ENCODE assay signal across 25 cellular contexts in the genomic region with DNA sequence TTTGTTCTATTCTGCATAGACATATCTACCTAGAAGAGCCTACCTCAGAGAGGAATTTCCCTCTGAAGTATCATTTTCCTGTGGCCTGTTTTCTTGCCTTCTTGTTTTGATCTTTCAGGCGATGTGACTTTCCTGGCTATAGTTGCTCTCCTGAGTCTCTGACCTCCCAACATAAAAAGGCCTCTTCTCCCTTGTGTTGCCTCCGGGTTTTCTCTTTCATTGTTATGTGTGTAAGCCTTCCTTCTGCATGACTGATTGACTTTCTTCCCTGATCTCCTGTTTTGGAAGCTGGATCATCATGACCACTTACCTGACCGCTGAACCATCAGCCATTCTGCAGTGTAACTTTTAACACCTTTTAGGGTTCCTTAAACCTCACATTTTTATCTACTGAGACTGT.
DNase-seq lines count a peak whose midpoint lies in the region; ATAC-seq, FAIRE-seq and TF ChIP-seq lines count a peak whose summit lies in the region.
"Had no signal": no experiment of that assay in that cellular context is flagged by ENCODE, and none has a peak within 500 bp of the region (broad histone marks: within the 10 kb centered on the region; RNA-seq: fewer than 3 reads in every experiment).

No MANE protein-coding gene starts in this region.

- no peak overlapping the region for H4K5ac ChIP-seq in H1 (ENCODE audit: insufficient read length, low read depth, low read length)

- DNase-seq in ELF-1 (ENCODE audit: low read depth, low spot score): peak; percentile 64
- DNase-seq in H1 (ENCODE audit: low read depth in 1 of 2, low spot score in 2 of 2): no peak
- DNase-seq in iPS-NIHi11 (ENCODE audit: low spot score): peak; percentile 4
- DNase-seq in neural progenitor cell (ENCODE audit: low spot score): peak; percentile 78
- DNase-seq in NCI-H1105 treated with DMSO at 0.1 percent for 48 hours (lab: John Stamatoyannopoulos, UW): no peak
- no peak for DNase-seq in omental fat pad (ENCODE audit: low spot score)
- DNase-seq in RKO (ENCODE audit: low spot score): no peak
- DNase-seq in left cardiac atrium: no peak
- DNase-seq: 8988T; CD4-positive, alpha-beta T cell; CD8-positive, alpha-beta memory T cell; DMS 273 treated with DMSO at 0.1 percent for 48 hours; DMS79; EL; GF-D8; GOT3; H9 had no signal

- no peak overlapping the region for H3K4me2 ChIP-seq in H1 (ENCODE audit: insufficient read depth in 1 of 2, low read depth in 2 of 2, low read length in 2 of 2)
- H3K4me2 ChIP-seq in neural progenitor cell: peak overlapping the region; percentile 64
- H3K4me2 ChIP-seq: A549; BLaER1 treated with 17β-estradiol and CSF1 and Interleukin-3, amounts not matched to agents 10 nM and 100 nM had no signal

- TF ChIP-seq POLR2A in H1 (IDR thresholded peaks at IDR 0.05; ENCODE audit: control extremely low read depth in 1 of 2, low read depth in 2 of 2, low read length in 2 of 2): no peak

- peak; percentile 79 for FAIRE-seq in H1 (lab: Jason Lieb, UNC)
- FAIRE-seq: A549, D721Med, GM12891, GM18507 had no signal

- H3K4me3 ChIP-seq in H1 (ENCODE audit: extremely low read depth in 1 of 4, insufficient read depth in 2 of 4, low read depth in 3 of 4, low read length in 4 of 4) (no peak overlapping the region), neural progenitor cell (no peak overlapping the region)
- H3K4me3 ChIP-seq: A549; BLaER1 treated with 17β-estradiol and CSF1 and Interleukin-3, amounts not matched to agents 10 nM and 100 nM had no signal

- H3K23ac ChIP-seq in H1 (ENCODE audit: insufficient read length): no peak overlapping the region

- H3K23me2 ChIP-seq in H1 (ENCODE audit: low read depth, low read length): no peaks in the 10 kb centered on the region

- H3K9me3 ChIP-seq in H1 (ENCODE audit: insufficient read depth in 2 of 2, low read depth in 1 of 2, low read length in 1 of 2) (0 out of 4 replicates have a peak, but pooled peaks cover 0 to 3% of the 10 kb centered on the region in 2 experiments), neural progenitor cell (ENCODE audit: low read depth) (peaks cover 5% of the 10 kb centered on the region)
- H3K9me3 ChIP-seq: A549 had no signal

- H4K8ac ChIP-seq in H1 (ENCODE audit: extremely low read depth, insufficient read depth, low read length): no peak overlapping the region

- H4K20me1 ChIP-seq in H1 (replicated peaks in 1 of 2; ENCODE audit: control insufficient read depth in 1 of 2, insufficient read depth in 2 of 2, low read length in 2 of 2) (no peaks in the 10 kb centered on the region), neural progenitor cell (ENCODE audit: low read depth) (no peaks in the 10 kb centered on the region)
- H4K20me1 ChIP-seq: BLaER1 treated with 17β-estradiol and CSF1 and Interleukin-3, amounts not matched to agents 10 nM and 100 nM had no signal

- peaks cover 2% of the 10 kb centered on the region for H3K36me3 Mint-ChIP-seq in neural progenitor cell
- H3K36me3 Mint-ChIP-seq: CD14-positive monocyte; CD8-positive, alpha-beta memory T cell had no signal

- no peak overlapping the region for H3K14ac ChIP-seq in H1 (ENCODE audit: insufficient read length)

- POLR2A ChIA-PET in H1 (lab: Charles Lee; ENCODE audit: partially characterized antibody): no interaction called here

- no peaks in the 10 kb centered on the region for H3K36me3 ChIP-seq in H1 (ENCODE audit: control insufficient read depth in 2 of 4, insufficient read depth in 4 of 4, low read length in 3 of 4)
- peaks cover 11% of the 10 kb centered on the region for H3K36me3 ChIP-seq in neural progenitor cell
- H3K36me3 ChIP-seq: BLaER1 treated with 17β-estradiol and CSF1 and Interleukin-3, amounts not matched to agents 10 nM and 100 nM had no signal

- peaks cover 3% of the 10 kb centered on the region for H3K27me3 Mint-ChIP-seq in neural progenitor cell (ENCODE audit: insufficient read depth, low read depth)
- H3K27me3 Mint-ChIP-seq: B cell; CD4-positive, alpha-beta T cell; CD8-positive, alpha-beta memory T cell had no signal

- TF ChIP-seq RAD21 in H1 (IDR thresholded peaks at IDR 0.05 in 1 of 2, conservative IDR thresholded peaks at IDR 0.05 in 1 of 2; ENCODE audit: low read depth in 2 of 2, low read length in 2 of 2): no peak

- no peaks in the 10 kb centered on the region for H3K79me1 ChIP-seq in H1 (ENCODE audit: low read depth, low read length)

- H2BK20ac ChIP-seq in H1 (ENCODE audit: low read length): no peak overlapping the region

- H2AFZ ChIP-seq in H1 (ENCODE audit: low read length) (no peak overlapping the region), neural progenitor cell (replicated peaks) (no peak overlapping the region)

- H2BK5ac ChIP-seq in H1 (ENCODE audit: low read depth, low read length): no peak overlapping the region

- H3K9me3 Mint-ChIP-seq in neural progenitor cell: peaks cover 8% of the 10 kb centered on the region

- no peak overlapping the region for H4K91ac ChIP-seq in H1 (replicated peaks; ENCODE audit: insufficient read length, low read length)

- H2BK12ac ChIP-seq in H1 (ENCODE audit: low read depth, low read length): no peak overlapping the region

- H3K27ac ChIP-seq in H1 (ENCODE audit: low read depth, low read length) (no peak overlapping the region), neural progenitor cell (peak overlapping the region; percentile 4)
- H3K27ac ChIP-seq: A549; BLaER1 treated with 17β-estradiol and CSF1 and Interleukin-3, amounts not matched to agents 10 nM and 100 nM had no signal

- H3K4me3 Mint-ChIP-seq in neural progenitor cell: no peak overlapping the region
- H3K4me3 Mint-ChIP-seq: B cell; CD14-positive monocyte; CD4-positive, alpha-beta T cell; CD8-positive, alpha-beta memory T cell; H9 had no signal

- H3K4me1 Mint-ChIP-seq in neural progenitor cell: peaks cover 28% of the 10 kb centered on the region
- H3K4me1 Mint-ChIP-seq: B cell; CD14-positive monocyte; CD8-positive, alpha-beta memory T cell had no signal

- H2AK5ac ChIP-seq in H1 (ENCODE audit: low read depth, low read length): no peak overlapping the region

- TF ChIP-seq CTCF in H1 (IDR thresholded peaks at IDR 0.05; ENCODE audit: control extremely low read depth in 1 of 3, insufficient read depth in 1 of 3, low read depth in 1 of 3, low read length in 3 of 3) (no peak), neural progenitor cell (IDR thresholded peaks at IDR 0.05) (no peak), omental fat pad (IDR thresholded peaks at IDR 0.05) (no peak)

- peak overlapping the region; percentile 17 for H3K27ac Mint-ChIP-seq in neural progenitor cell
- H3K27ac Mint-ChIP-seq: B cell; CD14-positive monocyte; CD4-positive, alpha-beta T cell; CD8-positive, alpha-beta memory T cell had no signal

- H3K79me2 ChIP-seq in H1 (ENCODE audit: control insufficient read depth in 1 of 2, insufficient read depth in 2 of 2, low read length in 2 of 2): no peaks in the 10 kb centered on the region
- H3K79me2 ChIP-seq in neural progenitor cell (ENCODE audit: low read depth): no peaks in the 10 kb centered on the region

- H3K9ac ChIP-seq in H1 (replicated peaks in 1 of 4; ENCODE audit: extremely low read depth in 1 of 4, low read depth in 3 of 4, low read length in 3 of 4): no peak overlapping the region
- H3K9ac ChIP-seq in neural progenitor cell: no peak overlapping the region
- H3K9ac ChIP-seq: BLaER1 treated with 17β-estradiol and CSF1 and Interleukin-3, amounts not matched to agents 10 nM and 100 nM had no signal

- H3K4me1 ChIP-seq in H1 (replicated peaks in 1 of 4; ENCODE audit: control insufficient read depth in 3 of 4, insufficient read depth in 4 of 4, low read length in 3 of 4): no peaks in the 10 kb centered on the region
- H3K4me1 ChIP-seq in neural progenitor cell: peaks cover 53% of the 10 kb centered on the region
- H3K4me1 ChIP-seq: A549 had no signal

- no peak overlapping the region for H3K18ac ChIP-seq in H1 (ENCODE audit: extremely low read depth, low read length)

- peaks cover 37% of the 10 kb centered on the region for H3F3A ChIP-seq in neural progenitor cell (ENCODE audit: low read depth)

- ATAC-seq in omental fat pad (ENCODE audit: low FRiP score) (no peak), left cardiac atrium (no peak)
- ATAC-seq: A549, HCT116 had no signal

- CTCF ChIA-PET in H1 (lab: Charles Lee; ENCODE audit: partially characterized antibody): interaction anchor here (0.6 to 1.2 kb wide), 2 partner anchors 127 to 135 kb away, joined by 3 read pairs; no protein-coding TSS in a partner anchor

- intact Hi-C loops in left cardiac atrium (cut with DNase I): no loop called here

- H2BK120ac ChIP-seq in H1 (replicated peaks; ENCODE audit: low read depth, low read length): no peak overlapping the region

- no peak for TF ChIP-seq EP300 in H1 (IDR thresholded peaks at IDR 0.05; ENCODE audit: borderline replicate concordance in 1 of 2, low read depth in 2 of 2, low read length in 2 of 2)

- no peak overlapping the region for H2BK15ac ChIP-seq in H1 (ENCODE audit: low read length)

- no peak overlapping the region for H3K56ac ChIP-seq in H1 (replicated peaks; ENCODE audit: insufficient read length, low read depth, low read length)

- WGBS in H1 (ENCODE audit: extremely low coverage in 1 of 2, insufficient coverage in 1 of 2, insufficient read length in 1 of 2, insufficient replicate concordance in 2 of 2, low coverage in 1 of 2, low lambda C conversion rate in 2 of 2, missing lambda C conversion rate in 1 of 2), 2 experiments: 89% methylated on average over 3 of the region's 3 CpGs; no CpG with 5 or more reads in 1 of the 2 experiments

- H3K27me3 ChIP-seq in H1 (replicated peaks in 1 of 4; ENCODE audit: control insufficient read depth in 3 of 4, extremely low read depth in 1 of 4, insufficient read depth in 3 of 4, low read length in 3 of 4) (no peaks in the 10 kb centered on the region), neural progenitor cell (no peaks in the 10 kb centered on the region)
- H3K27me3 ChIP-seq: BLaER1 treated with 17β-estradiol and CSF1 and Interleukin-3, amounts not matched to agents 10 nM and 100 nM had no signal

- H3K4ac ChIP-seq in H1 (replicated peaks; ENCODE audit: insufficient read length, low read depth, low read length): no peak overlapping the region

TF ChIP-seq in H1, 55 proteins besides CTCF, POLR2A, EP300 and RAD21 (continues in another document):
- TF ChIP-seq CTBP2 (IDR thresholded peaks at IDR 0.05; ENCODE audit: borderline replicate concordance, insufficient read depth, insufficient read length, low read length) (no peak), KDM4A (IDR thresholded peaks at IDR 0.05; ENCODE audit: low read depth, low read length, severe bottlenecking) (no peak), BACH1 (IDR thresholded peaks at IDR 0.05; ENCODE audit: low read length) (no peak), NANOG (IDR thresholded peaks at IDR 0.05; ENCODE audit: insufficient read depth, low read depth, low read length, poor library complexity, severe bottlenecking) (no peak), TEAD4 (IDR thresholded peaks at IDR 0.05; ENCODE audit: low read depth, low read length) (no peak), FOSL1 (IDR thresholded peaks at IDR 0.05; ENCODE audit: insufficient read depth, low read depth, low read length) (no peak), SP4 (IDR thresholded peaks at IDR 0.05; ENCODE audit: low read length) (no peak), TAF7 (optimal IDR thresholded peaks at IDR 0.05; ENCODE audit: borderline replicate concordance, low read depth, low read length) (no peak), ZNF274 (IDR thresholded peaks at IDR 0.05; ENCODE audit: borderline replicate concordance, extremely low read depth, low read length) (no peak), BCL11A (IDR thresholded peaks at IDR 0.05; ENCODE audit: low read depth in 2 of 2, low read length in 2 of 2) (no peak)

Comparison
In these comparisons a context has a peak if more than half of its experiments do, and no peak if none do; other contexts are left out.
1. DNase-seq: peak in ELF-1 (single experiment), iPS-NIHi11 (single experiment) and neural progenitor cell (single experiment); none in H1 (0 of 2), NCI-H1105 treated with DMSO at 0.1 percent for 48 hours (single experiment), omental fat pad (single experiment), RKO (single experiment) and left cardiac atrium (single experiment).